Comparison of ENCODE assay signal across 8 cellular contexts in the genomic region with DNA sequence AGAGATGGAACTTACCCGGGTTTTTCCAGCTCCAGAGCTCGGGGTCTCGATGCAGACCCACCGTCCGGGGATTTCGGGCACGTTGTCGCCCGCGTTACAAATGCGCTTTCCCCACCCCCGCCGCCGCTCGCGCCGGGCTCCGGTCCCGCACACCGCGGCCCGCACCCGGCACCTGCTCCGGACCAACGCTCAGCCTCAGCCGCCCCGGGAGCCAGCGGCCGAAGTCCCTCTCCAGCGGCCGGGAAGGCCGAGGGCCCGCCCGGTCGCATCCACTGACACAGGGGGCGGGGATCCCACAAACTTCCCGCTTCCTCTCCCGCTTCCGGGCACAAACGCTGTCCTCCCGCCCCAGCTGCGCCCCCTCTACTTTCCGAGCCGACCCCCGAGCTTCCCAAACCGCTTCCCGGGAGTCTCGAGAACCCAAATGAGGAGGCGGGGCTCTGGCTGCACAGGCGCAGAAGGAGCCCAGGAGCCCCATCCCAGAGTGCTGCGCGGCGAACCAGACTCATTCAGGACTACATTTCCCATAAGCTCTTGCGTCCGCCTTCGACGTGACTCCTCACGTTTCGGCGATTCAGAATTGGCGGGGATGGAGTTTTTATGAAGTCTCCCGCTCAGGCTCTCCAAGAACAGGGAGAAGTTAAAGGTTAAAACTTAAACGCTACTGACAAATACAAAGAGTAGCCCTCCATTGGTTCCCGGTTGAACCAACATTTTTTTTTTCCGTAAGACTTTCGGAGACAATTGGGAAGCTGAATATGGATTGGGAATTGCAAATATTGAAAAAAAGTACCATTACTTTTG. TPM values are rescaled to one million over a fixed set of nuclear protein-coding genes. Genes with fewer than 3 reads are reported as not detected.
DNase-seq lines count a peak whose midpoint lies in the region; ATAC-seq, FAIRE-seq and TF ChIP-seq lines count a peak whose summit lies in the region.

A gene (minus strand): TSS at position 442 of the 804 bp plus-strand sequence. CDS start 2,553 bp downstream, outside the sequence.

- no peaks in the 10 kb centered on the region for H3K9me3 ChIP-seq in kidney (ENCODE audit: control insufficient read depth in 1 of 2, low read length in 2 of 2)

- ATAC-seq in GM19035 (IDR thresholded peaks at IDR 0.05; ENCODE audit: unreplicated experiment) (peak; percentile 89), HG03354 (IDR thresholded peaks at IDR 0.05; ENCODE audit: poor library complexity, severe bottlenecking, unreplicated experiment) (peak; percentile 90)

- H3K36me3 ChIP-seq in kidney (ENCODE audit: control insufficient read depth in 1 of 2, insufficient read depth in 2 of 2, low read length in 2 of 2) = no peaks in the 10 kb centered on the region

- peak; percentile 88 for DNase-seq in AG10803 (ENCODE audit: low read depth)
- peak; percentile 89 for DNase-seq in NCI-H446 treated with DMSO at 0.1 percent for 48 hours (lab: John Stamatoyannopoulos, UW)
- peak; percentile 82 for DNase-seq in activated CD4-positive, CD25-positive, alpha-beta regulatory T cell treated with anti-CD3 and anti-CD28 coated beads, Interleukin-2, amount 50 U/mL, for 72 hours
- peak; percentile 93 for DNase-seq in cerebellum (ENCODE audit: low spot score)
- peak; percentile 96 for DNase-seq in kidney
- peak; percentile 69 to 70 for DNase-seq in stimulated activated CD4-positive, alpha-beta T cell treated with anti-CD3 and anti-CD28 coated beads, Interleukin-15, amount 100 ng/mL, for 1 hour (ENCODE audit: low read depth in 1 of 2, low spot score in 1 of 2)

- TF ChIP-seq CTCF in AG10803 (conservative IDR thresholded peaks at IDR 0.05; ENCODE audit: low read length) (no peak), kidney (IDR thresholded peaks at IDR 0.05; ENCODE audit: borderline replicate concordance, extremely low read depth, insufficient read depth) (no peak)

- H3K9ac ChIP-seq in kidney (ENCODE audit: low read length in 2 of 2) = peak within 1 kb of the TSS; percentile 1 to 57

- peak within 1 kb of the TSS; percentile 81 for H3K4me3 ChIP-seq in AG10803 (ENCODE audit: low read length)
- peak within 1 kb of the TSS; percentile 58 to 83 for H3K4me3 ChIP-seq in kidney (ENCODE audit: low read length in 2 of 2)

- peak within 1 kb of the TSS in 1 of 2 donors; percentile 67 for H3K27ac ChIP-seq in kidney (ENCODE audit: low read depth in 2 of 2, low read length in 2 of 2)

- H3K4me1 ChIP-seq in kidney (ENCODE audit: control insufficient read depth in 1 of 2, insufficient read depth in 1 of 2, low read depth in 1 of 2, low read length in 2 of 2) = peaks cover 8 to 9% of the 10 kb centered on the region in 2 donors

- intact Hi-C loops in kidney (cut with DNase I) = loop anchor here (10.0 kb wide), 1 partner anchor 541 kb away; no protein-coding TSS in a partner anchor

- FAIRE-seq in kidney (lab: Jason Lieb, UNC) = no peak

RNA-seq across cellular contexts. Expression of the gene that starts here (rescaled TPM):
- total RNA-seq in cerebellum (29.0 TPM), kidney (7.0 TPM)
- polyA plus RNA-seq in kidney (ENCODE audit: insufficient read depth, low read depth, low replicate concordance) = 2.7 TPM
